1 cellular context compared by ENCODE assay signal in the genomic region with DNA sequence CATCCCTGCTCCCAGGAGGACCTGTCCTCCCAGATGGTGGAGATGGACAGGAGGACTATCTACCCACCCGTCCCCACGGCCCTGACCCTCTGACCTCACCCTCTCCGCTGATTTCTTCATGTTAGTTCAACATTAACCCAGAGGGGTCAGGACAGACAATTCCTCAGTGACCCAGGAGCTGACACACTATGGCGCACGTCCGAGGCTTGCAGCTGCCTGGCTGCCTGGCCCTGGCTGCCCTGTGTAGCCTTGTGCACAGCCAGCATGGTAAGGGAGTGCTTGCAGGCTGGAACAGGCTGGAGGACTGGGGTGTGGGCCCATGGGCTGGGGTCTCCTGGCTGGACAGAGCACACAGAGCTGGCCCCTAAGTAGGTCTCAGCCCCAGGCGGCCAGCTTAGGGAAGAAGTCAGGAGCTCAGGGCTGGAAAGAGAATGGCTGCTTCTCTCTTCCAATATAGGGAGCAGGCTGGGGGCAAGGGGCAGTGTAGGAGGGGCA.
TF ChIP-seq lines count a peak whose summit lies in the region.

A gene (plus strand): TSS at position 166 of the 495 bp plus-strand sequence. CDS start 23 bp downstream, at position 189.

TF ChIP-seq in HepG2, 621 proteins besides CTCF, POLR2A, EP300 and RAD21 (continued from another document and continues in another):
- TF ChIP-seq, protein P1, sequence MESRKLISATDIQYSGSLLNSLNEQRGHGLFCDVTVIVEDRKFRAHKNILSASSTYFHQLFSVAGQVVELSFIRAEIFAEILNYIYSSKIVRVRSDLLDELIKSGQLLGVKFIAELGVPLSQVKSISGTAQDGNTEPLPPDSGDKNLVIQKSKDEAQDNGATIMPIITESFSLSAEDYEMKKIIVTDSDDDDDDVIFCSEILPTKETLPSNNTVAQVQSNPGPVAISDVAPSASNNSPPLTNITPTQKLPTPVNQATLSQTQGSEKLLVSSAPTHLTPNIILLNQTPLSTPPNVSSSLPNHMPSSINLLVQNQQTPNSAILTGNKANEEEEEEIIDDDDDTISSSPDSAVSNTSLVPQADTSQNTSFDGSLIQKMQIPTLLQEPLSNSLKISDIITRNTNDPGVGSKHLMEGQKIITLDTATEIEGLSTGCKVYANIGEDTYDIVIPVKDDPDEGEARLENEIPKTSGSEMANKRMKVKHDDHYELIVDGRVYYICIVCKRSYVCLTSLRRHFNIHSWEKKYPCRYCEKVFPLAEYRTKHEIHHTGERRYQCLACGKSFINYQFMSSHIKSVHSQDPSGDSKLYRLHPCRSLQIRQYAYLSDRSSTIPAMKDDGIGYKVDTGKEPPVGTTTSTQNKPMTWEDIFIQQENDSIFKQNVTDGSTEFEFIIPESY (CRISPR knock-in tag; IDR thresholded peaks at IDR 0.05): peak; percentile 36
- TF ChIP-seq, protein P2, sequence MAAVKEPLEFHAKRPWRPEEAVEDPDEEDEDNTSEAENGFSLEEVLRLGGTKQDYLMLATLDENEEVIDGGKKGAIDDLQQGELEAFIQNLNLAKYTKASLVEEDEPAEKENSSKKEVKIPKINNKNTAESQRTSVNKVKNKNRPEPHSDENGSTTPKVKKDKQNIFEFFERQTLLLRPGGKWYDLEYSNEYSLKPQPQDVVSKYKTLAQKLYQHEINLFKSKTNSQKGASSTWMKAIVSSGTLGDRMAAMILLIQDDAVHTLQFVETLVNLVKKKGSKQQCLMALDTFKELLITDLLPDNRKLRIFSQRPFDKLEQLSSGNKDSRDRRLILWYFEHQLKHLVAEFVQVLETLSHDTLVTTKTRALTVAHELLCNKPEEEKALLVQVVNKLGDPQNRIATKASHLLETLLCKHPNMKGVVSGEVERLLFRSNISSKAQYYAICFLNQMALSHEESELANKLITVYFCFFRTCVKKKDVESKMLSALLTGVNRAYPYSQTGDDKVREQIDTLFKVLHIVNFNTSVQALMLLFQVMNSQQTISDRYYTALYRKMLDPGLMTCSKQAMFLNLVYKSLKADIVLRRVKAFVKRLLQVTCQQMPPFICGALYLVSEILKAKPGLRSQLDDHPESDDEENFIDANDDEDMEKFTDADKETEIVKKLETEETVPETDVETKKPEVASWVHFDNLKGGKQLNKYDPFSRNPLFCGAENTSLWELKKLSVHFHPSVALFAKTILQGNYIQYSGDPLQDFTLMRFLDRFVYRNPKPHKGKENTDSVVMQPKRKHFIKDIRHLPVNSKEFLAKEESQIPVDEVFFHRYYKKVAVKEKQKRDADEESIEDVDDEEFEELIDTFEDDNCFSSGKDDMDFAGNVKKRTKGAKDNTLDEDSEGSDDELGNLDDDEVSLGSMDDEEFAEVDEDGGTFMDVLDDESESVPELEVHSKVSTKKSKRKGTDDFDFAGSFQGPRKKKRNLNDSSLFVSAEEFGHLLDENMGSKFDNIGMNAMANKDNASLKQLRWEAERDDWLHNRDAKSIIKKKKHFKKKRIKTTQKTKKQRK (IDR thresholded peaks at IDR 0.05; ENCODE audit: low read length): no peak
- TF ChIP-seq JARID2 (CRISPR knock-in tag; IDR thresholded peaks at IDR 0.05; ENCODE audit: insufficient replicate concordance): peak; percentile 49
- peak; percentile 90 for TF ChIP-seq ZBTB7A (CRISPR knock-in tag; IDR thresholded peaks at IDR 0.05)
- TF ChIP-seq, protein P3, sequence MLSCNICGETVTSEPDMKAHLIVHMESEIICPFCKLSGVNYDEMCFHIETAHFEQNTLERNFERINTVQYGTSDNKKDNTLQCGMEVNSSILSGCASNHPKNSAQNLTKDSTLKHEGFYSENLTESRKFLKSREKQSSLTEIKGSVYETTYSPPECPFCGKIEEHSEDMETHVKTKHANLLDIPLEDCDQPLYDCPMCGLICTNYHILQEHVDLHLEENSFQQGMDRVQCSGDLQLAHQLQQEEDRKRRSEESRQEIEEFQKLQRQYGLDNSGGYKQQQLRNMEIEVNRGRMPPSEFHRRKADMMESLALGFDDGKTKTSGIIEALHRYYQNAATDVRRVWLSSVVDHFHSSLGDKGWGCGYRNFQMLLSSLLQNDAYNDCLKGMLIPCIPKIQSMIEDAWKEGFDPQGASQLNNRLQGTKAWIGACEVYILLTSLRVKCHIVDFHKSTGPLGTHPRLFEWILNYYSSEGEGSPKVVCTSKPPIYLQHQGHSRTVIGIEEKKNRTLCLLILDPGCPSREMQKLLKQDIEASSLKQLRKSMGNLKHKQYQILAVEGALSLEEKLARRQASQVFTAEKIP (CRISPR knock-in tag; IDR thresholded peaks at IDR 0.05; ENCODE audit: borderline replicate concordance): no peak
- TF ChIP-seq, protein P4, sequence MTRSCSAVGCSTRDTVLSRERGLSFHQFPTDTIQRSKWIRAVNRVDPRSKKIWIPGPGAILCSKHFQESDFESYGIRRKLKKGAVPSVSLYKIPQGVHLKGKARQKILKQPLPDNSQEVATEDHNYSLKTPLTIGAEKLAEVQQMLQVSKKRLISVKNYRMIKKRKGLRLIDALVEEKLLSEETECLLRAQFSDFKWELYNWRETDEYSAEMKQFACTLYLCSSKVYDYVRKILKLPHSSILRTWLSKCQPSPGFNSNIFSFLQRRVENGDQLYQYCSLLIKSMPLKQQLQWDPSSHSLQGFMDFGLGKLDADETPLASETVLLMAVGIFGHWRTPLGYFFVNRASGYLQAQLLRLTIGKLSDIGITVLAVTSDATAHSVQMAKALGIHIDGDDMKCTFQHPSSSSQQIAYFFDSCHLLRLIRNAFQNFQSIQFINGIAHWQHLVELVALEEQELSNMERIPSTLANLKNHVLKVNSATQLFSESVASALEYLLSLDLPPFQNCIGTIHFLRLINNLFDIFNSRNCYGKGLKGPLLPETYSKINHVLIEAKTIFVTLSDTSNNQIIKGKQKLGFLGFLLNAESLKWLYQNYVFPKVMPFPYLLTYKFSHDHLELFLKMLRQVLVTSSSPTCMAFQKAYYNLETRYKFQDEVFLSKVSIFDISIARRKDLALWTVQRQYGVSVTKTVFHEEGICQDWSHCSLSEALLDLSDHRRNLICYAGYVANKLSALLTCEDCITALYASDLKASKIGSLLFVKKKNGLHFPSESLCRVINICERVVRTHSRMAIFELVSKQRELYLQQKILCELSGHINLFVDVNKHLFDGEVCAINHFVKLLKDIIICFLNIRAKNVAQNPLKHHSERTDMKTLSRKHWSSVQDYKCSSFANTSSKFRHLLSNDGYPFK (CRISPR knock-in tag; IDR thresholded peaks at IDR 0.05; ENCODE audit: borderline replicate concordance): 0 out of 2 replicates have a peak, but pooled peaks have one; percentile 36
- TF ChIP-seq PHF5A (CRISPR knock-in tag; IDR thresholded peaks at IDR 0.05; ENCODE audit: low read depth, unreplicated experiment): peak; percentile 74
- no peak for TF ChIP-seq MYNN (CRISPR knock-in tag; IDR thresholded peaks at IDR 0.05; ENCODE audit: low read depth)
- TF ChIP-seq, protein P5, sequence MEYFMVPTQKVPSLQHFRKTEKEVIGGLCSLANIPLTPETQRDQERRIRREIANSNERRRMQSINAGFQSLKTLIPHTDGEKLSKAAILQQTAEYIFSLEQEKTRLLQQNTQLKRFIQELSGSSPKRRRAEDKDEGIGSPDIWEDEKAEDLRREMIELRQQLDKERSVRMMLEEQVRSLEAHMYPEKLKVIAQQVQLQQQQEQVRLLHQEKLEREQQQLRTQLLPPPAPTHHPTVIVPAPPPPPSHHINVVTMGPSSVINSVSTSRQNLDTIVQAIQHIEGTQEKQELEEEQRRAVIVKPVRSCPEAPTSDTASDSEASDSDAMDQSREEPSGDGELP (IDR thresholded peaks at IDR 0.05; ENCODE audit: borderline replicate concordance, low read depth): peak; percentile 81; the same call in 1 of the 2 replicates
- TF ChIP-seq, protein P6, sequence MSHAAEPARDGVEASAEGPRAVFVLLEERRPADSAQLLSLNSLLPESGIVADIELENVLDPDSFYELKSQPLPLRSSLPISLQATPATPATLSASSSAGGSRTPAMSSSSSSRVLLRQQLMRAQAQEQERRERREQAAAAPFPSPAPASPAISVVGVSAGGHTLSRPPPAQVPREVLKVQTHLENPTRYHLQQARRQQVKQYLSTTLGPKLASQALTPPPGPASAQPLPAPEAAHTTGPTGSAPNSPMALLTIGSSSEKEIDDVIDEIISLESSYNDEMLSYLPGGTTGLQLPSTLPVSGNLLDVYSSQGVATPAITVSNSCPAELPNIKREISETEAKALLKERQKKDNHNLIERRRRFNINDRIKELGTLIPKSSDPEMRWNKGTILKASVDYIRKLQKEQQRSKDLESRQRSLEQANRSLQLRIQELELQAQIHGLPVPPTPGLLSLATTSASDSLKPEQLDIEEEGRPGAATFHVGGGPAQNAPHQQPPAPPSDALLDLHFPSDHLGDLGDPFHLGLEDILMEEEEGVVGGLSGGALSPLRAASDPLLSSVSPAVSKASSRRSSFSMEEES (CRISPR knock-in tag; IDR thresholded peaks at IDR 0.05): peak; percentile 78
- no peak for TF ChIP-seq MAZ (IDR thresholded peaks at IDR 0.05; ENCODE audit: borderline replicate concordance, low read depth, low read length)
- no peak for TF ChIP-seq MAZ (CRISPR knock-in tag; IDR thresholded peaks at IDR 0.05; ENCODE audit: low read depth)
- peak; percentile 76 for TF ChIP-seq ZNF652 (CRISPR knock-in tag; IDR thresholded peaks at IDR 0.05; ENCODE audit: borderline replicate concordance, low read depth)
- no peak for TF ChIP-seq ZNF598 (CRISPR knock-in tag; IDR thresholded peaks at IDR 0.05; ENCODE audit: borderline replicate concordance)
- TF ChIP-seq, protein P7, sequence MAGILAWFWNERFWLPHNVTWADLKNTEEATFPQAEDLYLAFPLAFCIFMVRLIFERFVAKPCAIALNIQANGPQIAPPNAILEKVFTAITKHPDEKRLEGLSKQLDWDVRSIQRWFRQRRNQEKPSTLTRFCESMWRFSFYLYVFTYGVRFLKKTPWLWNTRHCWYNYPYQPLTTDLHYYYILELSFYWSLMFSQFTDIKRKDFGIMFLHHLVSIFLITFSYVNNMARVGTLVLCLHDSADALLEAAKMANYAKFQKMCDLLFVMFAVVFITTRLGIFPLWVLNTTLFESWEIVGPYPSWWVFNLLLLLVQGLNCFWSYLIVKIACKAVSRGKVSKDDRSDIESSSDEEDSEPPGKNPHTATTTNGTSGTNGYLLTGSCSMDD (CRISPR knock-in tag; IDR thresholded peaks at IDR 0.05): no peak
- TF ChIP-seq TBL1XR1 (IDR thresholded peaks at IDR 0.05; ENCODE audit: borderline replicate concordance, low read length, partially characterized antibody): no peak
- TF ChIP-seq, protein P8, sequence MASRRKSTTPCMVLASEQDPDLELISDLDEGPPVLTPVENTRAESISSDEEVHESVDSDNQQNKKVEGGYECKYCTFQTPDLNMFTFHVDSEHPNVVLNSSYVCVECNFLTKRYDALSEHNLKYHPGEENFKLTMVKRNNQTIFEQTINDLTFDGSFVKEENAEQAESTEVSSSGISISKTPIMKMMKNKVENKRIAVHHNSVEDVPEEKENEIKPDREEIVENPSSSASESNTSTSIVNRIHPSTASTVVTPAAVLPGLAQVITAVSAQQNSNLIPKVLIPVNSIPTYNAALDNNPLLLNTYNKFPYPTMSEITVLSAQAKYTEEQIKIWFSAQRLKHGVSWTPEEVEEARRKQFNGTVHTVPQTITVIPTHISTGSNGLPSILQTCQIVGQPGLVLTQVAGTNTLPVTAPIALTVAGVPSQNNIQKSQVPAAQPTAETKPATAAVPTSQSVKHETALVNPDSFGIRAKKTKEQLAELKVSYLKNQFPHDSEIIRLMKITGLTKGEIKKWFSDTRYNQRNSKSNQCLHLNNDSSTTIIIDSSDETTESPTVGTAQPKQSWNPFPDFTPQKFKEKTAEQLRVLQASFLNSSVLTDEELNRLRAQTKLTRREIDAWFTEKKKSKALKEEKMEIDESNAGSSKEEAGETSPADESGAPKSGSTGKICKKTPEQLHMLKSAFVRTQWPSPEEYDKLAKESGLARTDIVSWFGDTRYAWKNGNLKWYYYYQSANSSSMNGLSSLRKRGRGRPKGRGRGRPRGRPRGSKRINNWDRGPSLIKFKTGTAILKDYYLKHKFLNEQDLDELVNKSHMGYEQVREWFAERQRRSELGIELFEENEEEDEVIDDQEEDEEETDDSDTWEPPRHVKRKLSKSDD (CRISPR knock-in tag; IDR thresholded peaks at IDR 0.05; ENCODE audit: low read depth): peak; percentile 60
- no peak for TF ChIP-seq ZNF75D (CRISPR knock-in tag; IDR thresholded peaks at IDR 0.05; ENCODE audit: borderline replicate concordance)
- peak; percentile 99 for TF ChIP-seq ZNF263 (CRISPR knock-in tag; IDR thresholded peaks at IDR 0.05)
- no peak for TF ChIP-seq ZNF570 (CRISPR knock-in tag; IDR thresholded peaks at IDR 0.05; ENCODE audit: borderline replicate concordance)
- TF ChIP-seq, protein P9, sequence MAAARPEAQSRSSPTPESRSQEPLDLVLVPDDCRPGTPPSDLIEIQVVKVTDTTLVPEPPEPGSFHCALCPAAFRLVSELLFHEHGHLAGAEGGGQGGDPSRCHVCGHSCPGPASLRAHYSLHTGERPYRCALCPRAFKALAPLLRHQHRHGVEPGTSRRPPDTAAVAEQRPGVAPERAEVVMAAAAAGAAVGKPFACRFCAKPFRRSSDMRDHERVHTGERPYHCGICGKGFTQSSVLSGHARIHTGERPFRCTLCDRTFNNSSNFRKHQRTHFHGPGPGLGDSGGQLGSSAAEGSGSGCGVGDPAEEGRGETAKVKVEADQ (CRISPR knock-in tag; IDR thresholded peaks at IDR 0.05; ENCODE audit: borderline replicate concordance): no peak
- TF ChIP-seq, protein P10, sequence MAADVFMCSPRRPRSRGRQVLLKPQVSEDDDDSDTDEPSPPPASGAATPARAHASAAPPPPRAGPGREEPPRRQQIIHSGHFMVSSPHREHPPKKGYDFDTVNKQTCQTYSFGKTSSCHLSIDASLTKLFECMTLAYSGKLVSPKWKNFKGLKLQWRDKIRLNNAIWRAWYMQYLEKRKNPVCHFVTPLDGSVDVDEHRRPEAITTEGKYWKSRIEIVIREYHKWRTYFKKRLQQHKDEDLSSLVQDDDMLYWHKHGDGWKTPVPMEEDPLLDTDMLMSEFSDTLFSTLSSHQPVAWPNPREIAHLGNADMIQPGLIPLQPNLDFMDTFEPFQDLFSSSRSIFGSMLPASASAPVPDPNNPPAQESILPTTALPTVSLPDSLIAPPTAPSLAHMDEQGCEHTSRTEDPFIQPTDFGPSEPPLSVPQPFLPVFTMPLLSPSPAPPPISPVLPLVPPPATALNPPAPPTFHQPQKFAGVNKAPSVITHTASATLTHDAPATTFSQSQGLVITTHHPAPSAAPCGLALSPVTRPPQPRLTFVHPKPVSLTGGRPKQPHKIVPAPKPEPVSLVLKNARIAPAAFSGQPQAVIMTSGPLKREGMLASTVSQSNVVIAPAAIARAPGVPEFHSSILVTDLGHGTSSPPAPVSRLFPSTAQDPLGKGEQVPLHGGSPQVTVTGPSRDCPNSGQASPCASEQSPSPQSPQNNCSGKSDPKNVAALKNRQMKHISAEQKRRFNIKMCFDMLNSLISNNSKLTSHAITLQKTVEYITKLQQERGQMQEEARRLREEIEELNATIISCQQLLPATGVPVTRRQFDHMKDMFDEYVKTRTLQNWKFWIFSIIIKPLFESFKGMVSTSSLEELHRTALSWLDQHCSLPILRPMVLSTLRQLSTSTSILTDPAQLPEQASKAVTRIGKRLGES (CRISPR knock-in tag; IDR thresholded peaks at IDR 0.05; ENCODE audit: borderline replicate concordance): 0 out of 2 replicates have a peak, but pooled peaks have one; percentile 28
- TF ChIP-seq ZNF510 (CRISPR knock-in tag; IDR thresholded peaks at IDR 0.05; ENCODE audit: low read depth): 0 out of 2 replicates have a peak, but pooled peaks have one; percentile 24
- TF ChIP-seq ZNF343 (CRISPR knock-in tag; IDR thresholded peaks at IDR 0.05): no peak
